In the genomic region with DNA sequence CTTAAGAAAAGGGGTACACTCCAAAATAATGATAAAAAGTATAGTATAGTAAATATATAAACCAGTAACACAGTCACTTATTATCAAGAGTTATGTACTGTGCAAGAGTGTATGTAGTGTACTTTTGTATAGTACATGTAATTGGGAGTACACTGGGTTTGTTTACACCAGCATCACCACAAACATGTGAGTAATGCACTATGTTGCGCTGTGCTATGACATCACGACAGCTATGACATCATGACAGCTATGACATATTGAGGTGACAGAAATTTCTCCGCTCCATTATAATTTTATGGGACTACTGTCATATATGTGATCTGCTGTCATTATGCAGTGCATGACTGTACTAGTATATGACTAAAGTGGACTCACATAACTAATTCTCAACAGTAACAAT, we compare ENCODE assay signal across 1 cellular context.
TF ChIP-seq lines count a peak whose summit lies in the region.

No MANE protein-coding gene starts in this region.

TF ChIP-seq in HepG2, 621 proteins besides CTCF, POLR2A, EP300 and RAD21 (continued from another document):
- no peak for TF ChIP-seq LCORL (IDR thresholded peaks at IDR 0.05)
- no peak for TF ChIP-seq LCORL (CRISPR knock-in tag; IDR thresholded peaks at IDR 0.05)
- TF ChIP-seq ZBTB21 (CRISPR knock-in tag; IDR thresholded peaks at IDR 0.05), result peak; percentile 85
- TF ChIP-seq, protein P1, sequence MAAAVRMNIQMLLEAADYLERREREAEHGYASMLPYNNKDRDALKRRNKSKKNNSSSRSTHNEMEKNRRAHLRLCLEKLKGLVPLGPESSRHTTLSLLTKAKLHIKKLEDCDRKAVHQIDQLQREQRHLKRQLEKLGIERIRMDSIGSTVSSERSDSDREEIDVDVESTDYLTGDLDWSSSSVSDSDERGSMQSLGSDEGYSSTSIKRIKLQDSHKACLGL (CRISPR knock-in tag; IDR thresholded peaks at IDR 0.05), result no peak
- no peak for TF ChIP-seq ZFP82 (CRISPR knock-in tag; IDR thresholded peaks at IDR 0.05; ENCODE audit: borderline replicate concordance)
- TF ChIP-seq CREB1 (IDR thresholded peaks at IDR 0.05), result peak; percentile 89
- TF ChIP-seq CREB1 (CRISPR knock-in tag; IDR thresholded peaks at IDR 0.05), result no peak
- no peak for TF ChIP-seq ZNF563 (CRISPR knock-in tag; IDR thresholded peaks at IDR 0.05)
- TF ChIP-seq ZNF292 (CRISPR knock-in tag; IDR thresholded peaks at IDR 0.05; ENCODE audit: borderline replicate concordance, low read depth), result no peak
- TF ChIP-seq, protein P2, sequence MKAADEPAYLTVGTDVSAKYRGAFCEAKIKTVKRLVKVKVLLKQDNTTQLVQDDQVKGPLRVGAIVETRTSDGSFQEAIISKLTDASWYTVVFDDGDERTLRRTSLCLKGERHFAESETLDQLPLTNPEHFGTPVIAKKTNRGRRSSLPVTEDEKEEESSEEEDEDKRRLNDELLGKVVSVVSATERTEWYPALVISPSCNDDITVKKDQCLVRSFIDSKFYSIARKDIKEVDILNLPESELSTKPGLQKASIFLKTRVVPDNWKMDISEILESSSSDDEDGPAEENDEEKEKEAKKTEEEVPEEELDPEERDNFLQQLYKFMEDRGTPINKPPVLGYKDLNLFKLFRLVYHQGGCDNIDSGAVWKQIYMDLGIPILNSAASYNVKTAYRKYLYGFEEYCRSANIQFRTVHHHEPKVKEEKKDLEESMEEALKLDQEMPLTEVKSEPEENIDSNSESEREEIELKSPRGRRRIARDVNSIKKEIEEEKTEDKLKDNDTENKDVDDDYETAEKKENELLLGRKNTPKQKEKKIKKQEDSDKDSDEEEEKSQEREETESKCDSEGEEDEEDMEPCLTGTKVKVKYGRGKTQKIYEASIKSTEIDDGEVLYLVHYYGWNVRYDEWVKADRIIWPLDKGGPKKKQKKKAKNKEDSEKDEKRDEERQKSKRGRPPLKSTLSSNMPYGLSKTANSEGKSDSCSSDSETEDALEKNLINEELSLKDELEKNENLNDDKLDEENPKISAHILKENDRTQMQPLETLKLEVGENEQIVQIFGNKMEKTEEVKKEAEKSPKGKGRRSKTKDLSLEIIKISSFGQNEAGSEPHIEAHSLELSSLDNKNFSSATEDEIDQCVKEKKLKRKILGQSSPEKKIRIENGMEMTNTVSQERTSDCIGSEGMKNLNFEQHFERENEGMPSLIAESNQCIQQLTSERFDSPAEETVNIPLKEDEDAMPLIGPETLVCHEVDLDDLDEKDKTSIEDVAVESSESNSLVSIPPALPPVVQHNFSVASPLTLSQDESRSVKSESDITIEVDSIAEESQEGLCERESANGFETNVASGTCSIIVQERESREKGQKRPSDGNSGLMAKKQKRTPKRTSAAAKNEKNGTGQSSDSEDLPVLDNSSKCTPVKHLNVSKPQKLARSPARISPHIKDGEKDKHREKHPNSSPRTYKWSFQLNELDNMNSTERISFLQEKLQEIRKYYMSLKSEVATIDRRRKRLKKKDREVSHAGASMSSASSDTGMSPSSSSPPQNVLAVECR (CRISPR knock-in tag; IDR thresholded peaks at IDR 0.05; ENCODE audit: borderline replicate concordance), result no peak
- TF ChIP-seq ATF7 (IDR thresholded peaks at IDR 0.05), result peak; percentile 65
- no peak for TF ChIP-seq ATF7 (CRISPR knock-in tag; IDR thresholded peaks at IDR 0.05)
- no peak for TF ChIP-seq ZNF737 (CRISPR knock-in tag; IDR thresholded peaks at IDR 0.05; ENCODE audit: borderline replicate concordance)
- TF ChIP-seq XRCC5 (optimal IDR thresholded peaks at IDR 0.05; ENCODE audit: low read length), result no peak
- TF ChIP-seq, protein P3, sequence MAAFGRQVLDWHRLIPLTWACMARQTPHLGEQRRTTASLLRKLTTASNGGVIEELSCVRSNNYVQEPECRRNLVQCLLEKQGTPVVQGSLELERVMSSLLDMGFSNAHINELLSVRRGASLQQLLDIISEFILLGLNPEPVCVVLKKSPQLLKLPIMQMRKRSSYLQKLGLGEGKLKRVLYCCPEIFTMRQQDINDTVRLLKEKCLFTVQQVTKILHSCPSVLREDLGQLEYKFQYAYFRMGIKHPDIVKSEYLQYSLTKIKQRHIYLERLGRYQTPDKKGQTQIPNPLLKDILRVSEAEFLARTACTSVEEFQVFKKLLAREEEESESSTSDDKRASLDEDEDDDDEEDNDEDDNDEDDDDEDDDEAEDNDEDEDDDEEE (CRISPR knock-in tag; IDR thresholded peaks at IDR 0.05), result no peak
